In genomic region chr20:20461526-20461925, GRCh38 we compare ENCODE assay signal across 1 cellular context.
TF ChIP-seq lines count a peak whose summit lies in the region.

No MANE protein-coding gene starts in this region.

TF ChIP-seq in GM23338, 12 proteins besides CTCF, POLR2A, EP300 and RAD21 (continued from another document):
- TF ChIP-seq, protein P1, sequence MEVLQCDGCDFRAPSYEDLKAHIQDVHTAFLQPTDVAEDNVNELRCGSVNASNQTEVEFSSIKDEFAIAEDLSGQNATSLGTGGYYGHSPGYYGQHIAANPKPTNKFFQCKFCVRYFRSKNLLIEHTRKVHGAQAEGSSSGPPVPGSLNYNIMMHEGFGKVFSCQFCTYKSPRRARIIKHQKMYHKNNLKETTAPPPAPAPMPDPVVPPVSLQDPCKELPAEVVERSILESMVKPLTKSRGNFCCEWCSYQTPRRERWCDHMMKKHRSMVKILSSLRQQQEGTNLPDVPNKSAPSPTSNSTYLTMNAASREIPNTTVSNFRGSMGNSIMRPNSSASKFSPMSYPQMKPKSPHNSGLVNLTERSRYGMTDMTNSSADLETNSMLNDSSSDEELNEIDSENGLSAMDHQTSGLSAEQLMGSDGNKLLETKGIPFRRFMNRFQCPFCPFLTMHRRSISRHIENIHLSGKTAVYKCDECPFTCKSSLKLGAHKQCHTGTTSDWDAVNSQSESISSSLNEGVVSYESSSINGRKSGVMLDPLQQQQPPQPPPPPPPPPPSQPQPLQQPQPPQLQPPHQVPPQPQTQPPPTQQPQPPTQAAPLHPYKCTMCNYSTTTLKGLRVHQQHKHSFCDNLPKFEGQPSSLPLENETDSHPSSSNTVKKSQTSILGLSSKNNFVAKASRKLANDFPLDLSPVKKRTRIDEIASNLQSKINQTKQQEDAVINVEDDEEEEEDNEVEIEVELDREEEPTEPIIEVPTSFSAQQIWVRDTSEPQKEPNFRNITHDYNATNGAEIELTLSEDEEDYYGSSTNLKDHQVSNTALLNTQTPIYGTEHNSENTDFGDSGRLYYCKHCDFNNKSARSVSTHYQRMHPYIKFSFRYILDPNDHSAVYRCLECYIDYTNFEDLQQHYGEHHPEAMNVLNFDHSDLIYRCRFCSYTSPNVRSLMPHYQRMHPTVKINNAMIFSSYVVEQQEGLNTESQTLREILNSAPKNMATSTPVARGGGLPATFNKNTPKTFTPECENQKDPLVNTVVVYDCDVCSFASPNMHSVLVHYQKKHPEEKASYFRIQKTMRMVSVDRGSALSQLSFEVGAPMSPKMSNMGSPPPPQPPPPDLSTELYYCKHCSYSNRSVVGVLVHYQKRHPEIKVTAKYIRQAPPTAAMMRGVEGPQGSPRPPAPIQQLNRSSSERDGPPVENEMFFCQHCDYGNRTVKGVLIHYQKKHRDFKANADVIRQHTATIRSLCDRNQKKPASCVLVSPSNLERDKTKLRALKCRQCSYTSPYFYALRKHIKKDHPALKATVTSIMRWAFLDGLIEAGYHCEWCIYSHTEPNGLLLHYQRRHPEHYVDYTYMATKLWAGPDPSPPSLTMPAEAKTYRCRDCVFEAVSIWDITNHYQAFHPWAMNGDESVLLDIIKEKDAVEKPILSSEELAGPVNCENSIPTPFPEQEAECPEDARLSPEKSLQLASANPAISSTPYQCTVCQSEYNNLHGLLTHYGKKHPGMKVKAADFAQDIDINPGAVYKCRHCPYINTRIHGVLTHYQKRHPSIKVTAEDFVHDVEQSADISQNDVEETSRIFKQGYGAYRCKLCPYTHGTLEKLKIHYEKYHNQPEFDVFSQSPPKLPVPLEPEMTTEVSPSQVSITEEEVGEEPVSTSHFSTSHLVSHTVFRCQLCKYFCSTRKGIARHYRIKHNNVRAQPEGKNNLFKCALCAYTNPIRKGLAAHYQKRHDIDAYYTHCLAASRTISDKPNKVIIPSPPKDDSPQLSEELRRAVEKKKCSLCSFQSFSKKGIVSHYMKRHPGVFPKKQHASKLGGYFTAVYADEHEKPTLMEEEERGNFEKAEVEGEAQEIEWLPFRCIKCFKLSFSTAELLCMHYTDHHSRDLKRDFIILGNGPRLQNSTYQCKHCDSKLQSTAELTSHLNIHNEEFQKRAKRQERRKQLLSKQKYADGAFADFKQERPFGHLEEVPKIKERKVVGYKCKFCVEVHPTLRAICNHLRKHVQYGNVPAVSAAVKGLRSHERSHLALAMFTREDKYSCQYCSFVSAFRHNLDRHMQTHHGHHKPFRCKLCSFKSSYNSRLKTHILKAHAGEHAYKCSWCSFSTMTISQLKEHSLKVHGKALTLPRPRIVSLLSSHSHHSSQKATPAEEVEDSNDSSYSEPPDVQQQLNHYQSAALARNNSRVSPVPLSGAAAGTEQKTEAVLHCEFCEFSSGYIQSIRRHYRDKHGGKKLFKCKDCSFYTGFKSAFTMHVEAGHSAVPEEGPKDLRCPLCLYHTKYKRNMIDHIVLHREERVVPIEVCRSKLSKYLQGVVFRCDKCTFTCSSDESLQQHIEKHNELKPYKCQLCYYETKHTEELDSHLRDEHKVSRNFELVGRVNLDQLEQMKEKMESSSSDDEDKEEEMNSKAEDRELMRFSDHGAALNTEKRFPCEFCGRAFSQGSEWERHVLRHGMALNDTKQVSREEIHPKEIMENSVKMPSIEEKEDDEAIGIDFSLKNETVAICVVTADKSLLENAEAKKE (CRISPR knock-in tag; IDR thresholded peaks at IDR 0.05), result no peak
- TF ChIP-seq STAT1 (IDR thresholded peaks at IDR 0.05; ENCODE audit: unreplicated experiment) (no peak), POLR2AphosphoS5 (IDR thresholded peaks at IDR 0.05; ENCODE audit: low read depth) (no peak), ZNF331 (CRISPR knock-in tag; IDR thresholded peaks at IDR 0.05; ENCODE audit: low read depth) (no peak)
